Comparison of ENCODE assay signal across 8 cellular contexts in the genomic region with DNA sequence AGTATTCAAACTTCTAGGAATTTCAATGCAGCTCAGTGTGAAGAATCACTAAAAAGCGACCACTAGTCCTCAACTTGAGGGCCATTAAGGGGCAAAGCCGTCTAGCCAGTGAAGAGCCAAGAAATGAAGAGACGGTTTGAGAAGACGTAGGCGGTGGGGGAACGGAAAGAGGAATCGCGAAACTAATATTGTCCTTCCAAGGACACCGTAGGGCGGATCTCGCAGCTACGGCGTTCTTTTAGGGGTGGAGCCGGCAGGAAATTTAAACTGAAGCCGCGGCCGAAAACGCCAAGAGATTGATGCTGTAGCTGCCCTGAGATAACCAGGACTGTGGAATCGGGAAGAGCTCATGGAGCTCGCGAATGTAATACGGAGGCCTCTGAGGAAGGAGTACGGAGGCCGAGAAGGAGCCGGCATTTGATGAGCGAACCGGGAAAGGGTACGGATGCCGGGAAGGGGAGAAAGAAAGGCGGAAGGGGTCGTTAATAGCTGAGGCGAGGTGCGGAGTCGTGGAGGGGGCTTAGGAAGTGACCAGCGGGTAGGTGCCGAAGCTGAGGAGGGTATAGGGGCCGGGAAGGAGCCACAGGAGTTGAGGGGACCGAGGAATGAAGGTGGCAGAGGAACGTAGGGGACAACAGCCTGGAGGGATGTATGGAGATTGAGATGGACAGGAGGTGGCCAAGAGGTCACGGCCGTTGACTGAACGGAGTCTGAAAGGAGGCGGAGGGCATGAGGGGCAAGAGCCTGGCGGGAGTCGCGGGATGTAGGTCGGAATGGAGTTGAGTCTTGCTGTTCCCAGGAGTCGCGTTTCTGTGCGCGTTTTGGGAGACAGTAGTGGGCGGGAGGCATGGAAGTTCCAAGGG. TPM values are rescaled to one million over a fixed set of nuclear protein-coding genes. Genes with fewer than 3 reads are reported as not detected.
A peak's percentile ranks its signal among the peaks of the same experiment; 100 is the strongest.
DNase-seq lines count a peak whose midpoint lies in the region; FAIRE-seq and TF ChIP-seq lines count a peak whose summit lies in the region.

A gene with protein sequence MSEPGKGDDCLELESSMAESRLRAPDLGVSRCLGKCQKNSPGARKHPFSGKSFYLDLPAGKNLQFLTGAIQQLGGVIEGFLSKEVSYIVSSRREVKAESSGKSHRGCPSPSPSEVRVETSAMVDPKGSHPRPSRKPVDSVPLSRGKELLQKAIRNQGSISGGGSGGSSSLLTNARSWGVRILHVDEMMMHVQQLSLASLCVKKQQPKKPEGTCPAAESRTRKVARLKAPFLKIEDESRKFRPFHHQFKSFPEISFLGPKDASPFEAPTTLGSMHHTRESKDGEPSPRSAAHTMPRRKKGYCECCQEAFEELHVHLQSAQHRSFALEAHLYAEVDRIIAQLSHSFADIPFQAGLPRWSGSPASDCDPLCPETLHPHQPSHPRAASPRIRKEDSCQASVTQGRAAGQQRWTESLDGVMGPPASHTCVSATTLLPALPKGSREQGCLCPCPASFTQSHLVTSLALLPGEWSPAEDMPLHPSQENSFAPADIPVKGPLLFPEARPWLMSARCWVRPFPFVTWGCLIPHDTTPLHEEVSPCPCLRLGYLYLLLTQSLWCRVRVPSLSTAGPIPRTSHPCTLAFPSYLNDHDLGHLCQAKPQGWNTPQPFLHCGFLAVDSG (plus strand): TSS at position 265 of the 863 bp plus-strand sequence. CDS start 156 bp downstream, at position 421.

- intact Hi-C loops in activated naive CD4-positive, alpha-beta T cell treated with anti-CD3 and anti-CD28 coated beads for 36 hours (cut with micrococcal nuclease) = loop anchor here (1.0 kb wide), 1 partner anchor 19 kb away; a partner anchor contains a TSS

- no peak within 1 kb of the TSS for H3K27ac Mint-ChIP-seq in activated naive CD4-positive, alpha-beta T cell treated with anti-CD3 and anti-CD28 coated beads for 36 hours

- no peaks in the 10 kb centered on the region for H3K27me3 Mint-ChIP-seq in activated naive CD4-positive, alpha-beta T cell treated with anti-CD3 and anti-CD28 coated beads for 36 hours (ENCODE audit: low read depth)

- peak within 1 kb of the TSS; percentile 99 for H3K4me3 ChIP-seq in AG04450 (ENCODE audit: low read depth, low read length)
- peak within 1 kb of the TSS; percentile 100 for H3K4me3 ChIP-seq in NB4 (ENCODE audit: low read depth, low read length)
- H3K4me3 ChIP-seq in subcutaneous abdominal adipose tissue (ENCODE audit: low read depth in 1 of 5, low read length in 5 of 5) = peak within 1 kb of the TSS; percentile 83 to 100 (median 92)

- H3K9ac ChIP-seq in subcutaneous abdominal adipose tissue (ENCODE audit: low read length in 5 of 5) = peak within 1 kb of the TSS; percentile 77 to 94 (median 91)

- H3K9me3 Mint-ChIP-seq in activated naive CD4-positive, alpha-beta T cell treated with anti-CD3 and anti-CD28 coated beads for 36 hours = no peaks in the 10 kb centered on the region

- DNase-seq in AG04450 (ENCODE audit: low read depth, low spot score) = peak; percentile 85
- peak; percentile 90 for DNase-seq in GM19239 (ENCODE audit: insufficient read length, low spot score)
- peak; percentile 92 for DNase-seq in NB4 (ENCODE audit: low read depth)
- peak; percentile 94 for DNase-seq in SK-N-DZ (ENCODE audit: low spot score)
- DNase-seq in activated naive CD4-positive, alpha-beta T cell treated with anti-CD3 and anti-CD28 coated beads for 36 hours = peak; percentile 93
- DNase-seq in globus pallidus (ENCODE audit: low spot score) = peak; percentile 84
- DNase-seq in non-pigmented ciliary epithelial cell (ENCODE audit: low read depth) = peak; percentile 64

- TF ChIP-seq CTCF in AG04450 (IDR thresholded peaks at IDR 0.05; ENCODE audit: low read depth, low read length) = no peak
- TF ChIP-seq CTCF in NB4 (IDR thresholded peaks at IDR 0.05; ENCODE audit: low read depth, low read length) = no peak

- H3K4me1 ChIP-seq in subcutaneous abdominal adipose tissue (ENCODE audit: control insufficient read depth in 5 of 5, insufficient read depth in 5 of 5, low read length in 5 of 5) = peaks cover 5 to 20% (median 19%) of the 10 kb centered on the region in 5 donors

- peak; percentile 67 for TF ChIP-seq POLR2A in NB4 (IDR thresholded peaks at IDR 0.05; ENCODE audit: extremely low read depth, insufficient read length)

- H3K36me3 Mint-ChIP-seq in activated naive CD4-positive, alpha-beta T cell treated with anti-CD3 and anti-CD28 coated beads for 36 hours (ENCODE audit: low read depth) = peaks cover 2% of the 10 kb centered on the region

- H3K27me3 ChIP-seq in AG04450 (ENCODE audit: control insufficient read depth, insufficient read depth, low read length) (no peaks in the 10 kb centered on the region), subcutaneous abdominal adipose tissue (ENCODE audit: control insufficient read depth in 5 of 5, insufficient read depth in 4 of 5, low read length in 5 of 5) (no peaks in the 10 kb centered on the region)

- H3K4me1 Mint-ChIP-seq in activated naive CD4-positive, alpha-beta T cell treated with anti-CD3 and anti-CD28 coated beads for 36 hours (ENCODE audit: low read depth) = peaks cover 5% of the 10 kb centered on the region

- CTCF ChIA-PET in AG04450 (lab: Charles Lee) = no interaction called here
- CTCF ChIA-PET in activated naive CD4-positive, alpha-beta T cell treated with anti-CD3 and anti-CD28 coated beads for 36 hours (lab: Charles Lee) = interaction anchor here (0.6 to 1.3 kb wide), 3 partner anchors 18 to 373 kb away, joined by 4 read pairs; no protein-coding TSS in a partner anchor

- H3K36me3 ChIP-seq in subcutaneous abdominal adipose tissue (ENCODE audit: control insufficient read depth in 5 of 5, insufficient read depth in 5 of 5, low read length in 5 of 5) = peaks cover 0 to 2% (median 0%) of the 10 kb centered on the region in 5 donors

- POLR2A ChIA-PET in AG04450 (lab: Yijun Ruan, JAX) = interaction anchor here (1.0 kb wide), 1 partner anchor 152 kb away, joined by 4 read pairs; a partner anchor contains a TSS

- H3K27ac ChIP-seq in AG04450 (ENCODE audit: low read depth, low read length) = peak within 1 kb of the TSS; percentile 77
- peak within 1 kb of the TSS; percentile 47 for H3K27ac ChIP-seq in subcutaneous abdominal adipose tissue (ENCODE audit: low read depth, low read length)

- H3K9me3 ChIP-seq in AG04450 (ENCODE audit: control insufficient read depth, insufficient read depth, low read length) (no peaks in the 10 kb centered on the region), subcutaneous abdominal adipose tissue (ENCODE audit: control insufficient read depth in 5 of 5, low read length in 5 of 5) (no peaks in the 10 kb centered on the region)

- FAIRE-seq in GM19239 (lab: Jason Lieb, UNC) = peak; percentile 89

- H3K4me3 Mint-ChIP-seq in activated naive CD4-positive, alpha-beta T cell treated with anti-CD3 and anti-CD28 coated beads for 36 hours = no peak within 1 kb of the TSS

RNA-seq across cellular contexts. Expression of the gene that starts here (rescaled TPM):
- polyA plus RNA-seq in AG04450 (2011; rRNA removed) = 2.6 and 3.0 TPM in 2 replicates
- 4.0 and 4.2 TPM in 2 replicates for polyA minus RNA-seq in AG04450 (2011; rRNA and poly(A)+ RNA removed)
- polyA plus RNA-seq in SK-N-DZ (2014; cell fraction: cytosol; rRNA removed) = 27.7 and 38.3 TPM in 2 replicates
- polyA plus RNA-seq in SK-N-DZ (2014; cell fraction: nucleus; rRNA removed) = 47.0 and 75.8 TPM in 2 replicates
- total RNA-seq in activated naive CD4-positive, alpha-beta T cell treated with anti-CD3 and anti-CD28 coated beads for 36 hours = 10 to 100 TPM; 28.5 to 29.5 TPM

Comparison
In these comparisons a context has a peak if more than half of its experiments do, and no peak if none do; other contexts are left out.
1. Peak in every context shown above with its lines: DNase-seq, H3K4me3 ChIP-seq and H3K27ac ChIP-seq.